In the genomic region with DNA sequence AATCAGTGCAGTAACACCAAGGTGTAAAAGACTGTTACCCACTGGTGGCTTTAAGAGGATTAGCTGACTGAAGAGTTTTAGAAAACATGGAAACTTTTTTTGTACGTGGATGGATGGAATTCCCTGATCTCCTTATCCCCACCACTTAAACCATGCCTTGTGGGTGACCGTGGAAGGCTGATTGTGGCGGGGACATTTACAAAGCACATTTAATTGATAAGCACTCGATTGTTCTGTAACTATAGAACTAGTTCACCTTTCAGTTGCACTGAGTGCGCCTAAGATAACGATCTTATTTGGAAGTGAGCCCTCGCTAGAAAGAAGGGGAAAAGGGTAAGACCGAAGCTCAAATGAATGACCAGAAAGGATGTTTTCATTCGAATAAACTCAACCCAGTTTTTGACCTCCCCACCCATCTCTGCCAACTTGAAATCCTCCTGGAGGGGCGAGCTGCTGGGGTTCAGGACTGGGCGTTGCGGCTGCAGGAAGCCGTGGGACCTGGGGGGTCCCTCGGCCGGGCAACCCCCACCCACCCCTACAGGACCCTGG, we compare ENCODE assay signal across 8 cellular contexts. TPM values are rescaled to one million over a fixed set of nuclear protein-coding genes. Genes with fewer than 3 reads are reported as not detected.
DNase-seq lines count a peak whose midpoint lies in the region; ATAC-seq, FAIRE-seq and TF ChIP-seq lines count a peak whose summit lies in the region.

No MANE protein-coding gene starts in this region.

- H3K36me3 ChIP-seq in ACC112 (ENCODE audit: insufficient read depth, low read length) (no peaks in the 10 kb centered on the region), SK-N-MC (ENCODE audit: insufficient read depth, low read length) (no peaks in the 10 kb centered on the region), neuron (ENCODE audit: insufficient read depth, low read length) (no peaks in the 10 kb centered on the region)

- TF ChIP-seq CTCF in GM12875 (IDR thresholded peaks at IDR 0.05; ENCODE audit: borderline replicate concordance, insufficient read depth, low read depth, low read length) (no peak), epithelial cell of esophagus (IDR thresholded peaks at IDR 0.05; ENCODE audit: insufficient read depth, low read depth, low read length, missing control alignments) (no peak)

- H3K4me3 ChIP-seq in ACC112 (ENCODE audit: low read depth, low read length) (peak overlapping the region; percentile 87), GM12875 (ENCODE audit: low read depth, low read length) (peak overlapping the region; percentile 95), SK-N-MC (peak overlapping the region; percentile 96), epithelial cell of esophagus (ENCODE audit: low read length) (peak overlapping the region; percentile 65), neuron (ENCODE audit: low read length) (peak overlapping the region; percentile 63)

- H2AFZ ChIP-seq in ACC112 (ENCODE audit: low read length, unreplicated experiment) (peak overlapping the region; percentile 66), neuron (ENCODE audit: low read depth, low read length) (peak overlapping the region; percentile 31)

- DNase-seq in SK-N-MC (ENCODE audit: low read depth, low spot score) = no peak
- no peak for DNase-seq in epithelial cell of esophagus (ENCODE audit: low read depth)
- DNase-seq in GM12892 (ENCODE audit: insufficient read length) = no peak

- H3K4me1 ChIP-seq in ACC112 (ENCODE audit: control insufficient read depth, insufficient read depth, low read length, unreplicated experiment) = peaks cover 7% of the 10 kb centered on the region
- peaks cover 10% of the 10 kb centered on the region for H3K4me1 ChIP-seq in neuron (ENCODE audit: insufficient read depth, low read length)

- ATAC-seq in HG03469 (IDR thresholded peaks at IDR 0.05; ENCODE audit: unreplicated experiment) = no peak
- no peak for ATAC-seq in GM21447 (IDR thresholded peaks at IDR 0.05; ENCODE audit: unreplicated experiment)

- peaks cover 34% of the 10 kb centered on the region for H3K79me2 ChIP-seq in ACC112 (ENCODE audit: control insufficient read depth, insufficient read depth, low read length, unreplicated experiment)

- H3K9ac ChIP-seq in SK-N-MC (ENCODE audit: insufficient read length) = peak overlapping the region; percentile 84

- H3K27ac ChIP-seq in ACC112 (ENCODE audit: low read depth, low read length) (peak overlapping the region; percentile 29), SK-N-MC (no peak overlapping the region; the same call in 1 of the 2 replicates)

- no peak for TF ChIP-seq POLR2A in GM12892 (IDR thresholded peaks at IDR 0.05; ENCODE audit: low read depth, low read length)

- no peaks in the 10 kb centered on the region for H3K27me3 ChIP-seq in ACC112 (ENCODE audit: insufficient read depth, low read length)
- no peaks in the 10 kb centered on the region for H3K27me3 ChIP-seq in neuron (ENCODE audit: insufficient read depth, low read length)

- no peak for FAIRE-seq in GM12892 (lab: Jason Lieb, UNC)

- no peaks in the 10 kb centered on the region for H3K9me3 ChIP-seq in SK-N-MC (ENCODE audit: low read depth, low read length)
- H3K9me3 ChIP-seq in neuron (ENCODE audit: low read length) = no peaks in the 10 kb centered on the region

RNA-seq across cellular contexts. Expression of gene RASSF3, which starts 0.7 kb away (rescaled TPM):
- 60.8 TPM for polyA plus RNA-seq in GM12892 (2012; ENCODE audit: missing spikeins)
